8 cellular contexts compared by ENCODE assay signal in the genomic region with DNA sequence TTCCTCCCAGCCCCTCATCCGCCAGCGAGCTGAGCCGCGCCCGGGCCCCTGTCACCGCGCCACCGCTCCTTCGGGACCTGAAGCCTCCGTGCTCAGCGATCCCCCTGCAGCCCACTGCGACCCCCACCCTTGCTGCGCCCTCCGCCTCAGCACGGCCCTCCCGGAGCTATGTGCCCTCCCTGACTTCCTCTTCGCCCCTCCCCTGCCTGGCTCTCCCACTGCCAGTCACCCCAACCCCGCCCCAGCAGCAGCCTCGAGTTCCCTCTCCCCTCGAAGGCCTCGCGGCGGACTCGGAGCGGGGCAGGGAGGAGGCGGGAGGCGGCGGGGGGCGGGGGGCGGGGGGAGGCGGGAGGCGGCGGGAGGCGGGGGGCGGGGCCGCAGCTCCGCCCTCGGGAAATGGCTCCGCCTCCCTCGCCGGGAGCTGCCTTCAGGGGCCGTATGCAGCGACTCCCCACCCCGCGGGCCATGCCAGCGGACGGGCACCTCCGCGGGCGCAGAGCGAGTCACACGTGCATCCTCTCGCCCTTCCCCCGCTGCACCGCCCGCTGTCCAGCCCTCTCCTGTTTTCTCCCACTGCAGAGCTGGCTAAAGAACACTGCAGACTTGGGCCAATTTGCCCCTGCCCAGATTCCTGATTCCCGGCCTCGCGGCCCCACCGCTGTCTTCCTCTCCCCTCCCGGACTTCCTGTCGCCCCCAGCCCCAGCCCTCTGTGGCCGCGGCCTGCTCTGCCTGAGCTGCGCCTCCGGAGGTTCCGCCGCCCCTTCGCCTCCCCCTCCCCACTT.
DNase-seq lines count a peak whose midpoint lies in the region; ATAC-seq and TF ChIP-seq lines count a peak whose summit lies in the region.

No MANE protein-coding gene starts in this region.

- DNase-seq in AG04449 (ENCODE audit: low read depth, low spot score) (peak; percentile 57), NCI-H82 (lab: John Stamatoyannopoulos, UW) (peak; percentile 89), memory B cell (ENCODE audit: low spot score in 2 of 2) (peak; percentile 73 to 78)
- peak; percentile 50 to 63 for DNase-seq in activated CD8-positive, alpha-beta memory T cell treated with anti-CD3 and anti-CD28 coated beads for 1 hour (ENCODE audit: extremely low read depth in 1 of 2, low read depth in 1 of 2)
- DNase-seq in effector CD8-positive, alpha-beta T cell (lab: John Stamatoyannopoulos, UW), result peak; percentile 75
- peak; percentile 61 to 71 (median 66) for DNase-seq in stimulated activated CD4-positive, alpha-beta T cell treated with anti-CD3 and anti-CD28 coated beads, TNF-alpha, amount 100 ng/mL, for 4 hours (ENCODE audit: low read depth in 3 of 3)

- CTCF ChIA-PET in AG04449 (lab: Yijun Ruan, JAX), result interaction anchor here (1.2 to 20.3 kb wide), 3 partner anchors 11 to 127 kb away, joined by 4 to 767 read pairs (median 39); no protein-coding TSS in a partner anchor

- H3K9me3 Mint-ChIP-seq in memory B cell, result peaks cover 3% of the 10 kb centered on the region

- H3K4me3 Mint-ChIP-seq in memory B cell, result peak overlapping the region; percentile 85

- H3K27ac Mint-ChIP-seq in memory B cell, result peak overlapping the region; percentile 38

- peaks cover 5% of the 10 kb centered on the region for H3K4me1 Mint-ChIP-seq in memory B cell

- POLR2A ChIA-PET in AG04449 (lab: Yijun Ruan, JAX), result interaction anchor here (0.7 to 1.1 kb wide), 3 partner anchors 13 to 29 kb away, joined by 3 to 7 read pairs (median 3); partner anchors contain the start of gene ADIPOR2

- no peaks in the 10 kb centered on the region for H3K36me3 Mint-ChIP-seq in memory B cell

- H3K27me3 Mint-ChIP-seq in memory B cell, result no peaks in the 10 kb centered on the region

- H3K4me3 ChIP-seq in AG04449 (ENCODE audit: low read depth, low read length), result peak overlapping the region; percentile 53

- TF ChIP-seq CTCF in AG04449 (IDR thresholded peaks at IDR 0.05; ENCODE audit: insufficient read depth, low read length, missing control alignments), result no peak

- ATAC-seq in GM18909 (IDR thresholded peaks at IDR 0.05; ENCODE audit: poor library complexity, unreplicated experiment), result peak; percentile 70
- ATAC-seq in HG03575 (IDR thresholded peaks at IDR 0.05; ENCODE audit: extremely low read depth, insufficient number of reproducible peaks, low FRiP score, unreplicated experiment), result peak; percentile 32
- ATAC-seq in memory B cell (ENCODE audit: low read depth), result peak; percentile 85

Comparison
In these comparisons a context has a peak if more than half of its experiments do, and no peak if none do; other contexts are left out.
1. Peak in every context shown above with its lines: DNase-seq, ATAC-seq and H3K4me3 ChIP-seq.
2. ATAC-seq: peak in every context shown above with its lines; median percentile 85 in memory B cell; 70 in GM18909; 32 in HG03575.